ENCODE assay signal across 1 cellular context in genomic region chr7:1045038-1045726, GRCh38.
TF ChIP-seq lines count a peak whose summit lies in the region.

No MANE protein-coding gene starts in this region.

TF ChIP-seq in HepG2, 621 proteins besides CTCF, POLR2A, EP300 and RAD21 (continues in another document):
- no peak for TF ChIP-seq NONO (IDR thresholded peaks at IDR 0.05)
- TF ChIP-seq NONO (CRISPR knock-in tag; conservative IDR thresholded peaks at IDR 0.05): peak; percentile 2; the same call in 1 of the 2 replicates
- TF ChIP-seq TARDBP (CRISPR knock-in tag; IDR thresholded peaks at IDR 0.05): 0 out of 2 replicates have a peak, but pooled peaks have one; percentile 18
- 0 out of 2 replicates have a peak, but pooled peaks have one; percentile 9 for TF ChIP-seq KDM5B (CRISPR knock-in tag; IDR thresholded peaks at IDR 0.05; ENCODE audit: borderline replicate concordance)
- TF ChIP-seq SRY (CRISPR knock-in tag; IDR thresholded peaks at IDR 0.05): no peak
- TF ChIP-seq TGIF2 (CRISPR knock-in tag; IDR thresholded peaks at IDR 0.05): 0 out of 2 replicates have a peak, but pooled peaks have one; percentile 52
- 0 out of 2 replicates have a peak, but pooled peaks have one; percentile 7 for TF ChIP-seq MIXL1 (CRISPR knock-in tag; IDR thresholded peaks at IDR 0.05)
- TF ChIP-seq ZFY (CRISPR knock-in tag; IDR thresholded peaks at IDR 0.05): 0 out of 2 replicates have a peak, but pooled peaks have one; percentile 8
- TF ChIP-seq SOX6 (IDR thresholded peaks at IDR 0.05): no peak
- TF ChIP-seq SOX6 (CRISPR knock-in tag; IDR thresholded peaks at IDR 0.05): 0 out of 2 replicates have a peak, but pooled peaks have one; percentile 37
- no peak for TF ChIP-seq SATB2 (CRISPR knock-in tag; IDR thresholded peaks at IDR 0.05)
- 0 out of 2 replicates have a peak, but pooled peaks have one; percentile 41 for TF ChIP-seq ZMAT3 (CRISPR knock-in tag; conservative IDR thresholded peaks at IDR 0.05)
- TF ChIP-seq ZNF430 (CRISPR knock-in tag; IDR thresholded peaks at IDR 0.05): 0 out of 2 replicates have a peak, but pooled peaks have one; percentile 57
- no peak for TF ChIP-seq CENPBD1 (CRISPR knock-in tag; IDR thresholded peaks at IDR 0.05; ENCODE audit: borderline replicate concordance, low read depth)
- 0 out of 2 replicates have a peak, but pooled peaks have one; percentile 0 for TF ChIP-seq TAF1 (CRISPR knock-in tag; IDR thresholded peaks at IDR 0.05)
- TF ChIP-seq, protein P1, sequence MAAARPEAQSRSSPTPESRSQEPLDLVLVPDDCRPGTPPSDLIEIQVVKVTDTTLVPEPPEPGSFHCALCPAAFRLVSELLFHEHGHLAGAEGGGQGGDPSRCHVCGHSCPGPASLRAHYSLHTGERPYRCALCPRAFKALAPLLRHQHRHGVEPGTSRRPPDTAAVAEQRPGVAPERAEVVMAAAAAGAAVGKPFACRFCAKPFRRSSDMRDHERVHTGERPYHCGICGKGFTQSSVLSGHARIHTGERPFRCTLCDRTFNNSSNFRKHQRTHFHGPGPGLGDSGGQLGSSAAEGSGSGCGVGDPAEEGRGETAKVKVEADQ (CRISPR knock-in tag; IDR thresholded peaks at IDR 0.05; ENCODE audit: borderline replicate concordance): no peak
- TF ChIP-seq POLR2G (IDR thresholded peaks at IDR 0.05; ENCODE audit: low read depth, low read length): peak; percentile 53; the same call in 1 of the 2 replicates
- no peak for TF ChIP-seq SP5 (CRISPR knock-in tag; IDR thresholded peaks at IDR 0.05; ENCODE audit: borderline replicate concordance, low read depth)
- 0 out of 2 replicates have a peak, but pooled peaks have one; percentile 7 for TF ChIP-seq ZNF580 (CRISPR knock-in tag; IDR thresholded peaks at IDR 0.05; ENCODE audit: borderline replicate concordance, low read depth)
- 0 out of 2 replicates have a peak, but pooled peaks have one; percentile 42 for TF ChIP-seq MYPOP (CRISPR knock-in tag; IDR thresholded peaks at IDR 0.05)
- TF ChIP-seq, protein P2, sequence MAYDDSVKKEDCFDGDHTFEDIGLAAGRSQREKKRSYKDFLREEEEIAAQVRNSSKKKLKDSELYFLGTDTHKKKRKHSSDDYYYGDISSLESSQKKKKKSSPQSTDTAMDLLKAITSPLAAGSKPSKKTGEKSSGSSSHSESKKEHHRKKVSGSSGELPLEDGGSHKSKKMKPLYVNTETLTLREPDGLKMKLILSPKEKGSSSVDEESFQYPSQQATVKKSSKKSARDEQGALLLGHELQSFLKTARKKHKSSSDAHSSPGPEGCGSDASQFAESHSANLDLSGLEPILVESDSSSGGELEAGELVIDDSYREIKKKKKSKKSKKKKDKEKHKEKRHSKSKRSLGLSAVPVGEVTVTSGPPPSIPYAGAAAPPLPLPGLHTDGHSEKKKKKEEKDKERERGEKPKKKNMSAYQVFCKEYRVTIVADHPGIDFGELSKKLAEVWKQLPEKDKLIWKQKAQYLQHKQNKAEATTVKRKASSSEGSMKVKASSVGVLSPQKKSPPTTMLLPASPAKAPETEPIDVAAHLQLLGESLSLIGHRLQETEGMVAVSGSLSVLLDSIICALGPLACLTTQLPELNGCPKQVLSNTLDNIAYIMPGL (CRISPR knock-in tag; IDR thresholded peaks at IDR 0.05; ENCODE audit: borderline replicate concordance in 1 of 2, low read depth in 1 of 2): 0 out of 4 replicates have a peak, but pooled peaks of 1 of the 2 experiments have one; percentile 7
- no peak for TF ChIP-seq ONECUT2 (CRISPR knock-in tag; IDR thresholded peaks at IDR 0.05)
- no peak for TF ChIP-seq RFX5 (IDR thresholded peaks at IDR 0.05; ENCODE audit: low read depth, low read length)
- TF ChIP-seq ZXDC (CRISPR knock-in tag; IDR thresholded peaks at IDR 0.05): peak; percentile 69; the same call in 1 of the 2 replicates
- 0 out of 2 replicates have a peak, but pooled peaks have one; percentile 44 for TF ChIP-seq ZNF558 (CRISPR knock-in tag; IDR thresholded peaks at IDR 0.05; ENCODE audit: borderline replicate concordance)
- TF ChIP-seq PHF20 (CRISPR knock-in tag; IDR thresholded peaks at IDR 0.05): 0 out of 2 replicates have a peak, but pooled peaks have one; percentile 34
- TF ChIP-seq, protein P3, sequence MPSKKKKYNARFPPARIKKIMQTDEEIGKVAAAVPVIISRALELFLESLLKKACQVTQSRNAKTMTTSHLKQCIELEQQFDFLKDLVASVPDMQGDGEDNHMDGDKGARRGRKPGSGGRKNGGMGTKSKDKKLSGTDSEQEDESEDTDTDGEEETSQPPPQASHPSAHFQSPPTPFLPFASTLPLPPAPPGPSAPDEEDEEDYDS (CRISPR knock-in tag; IDR thresholded peaks at IDR 0.05): 0 out of 2 replicates have a peak, but pooled peaks have one; percentile 17
- 0 out of 2 replicates have a peak, but pooled peaks have one; percentile 9 for TF ChIP-seq ZGPAT (CRISPR knock-in tag; IDR thresholded peaks at IDR 0.05)
- no peak for TF ChIP-seq HMGXB3 (CRISPR knock-in tag; IDR thresholded peaks at IDR 0.05; ENCODE audit: borderline replicate concordance)
- TF ChIP-seq HMG20A (CRISPR knock-in tag; IDR thresholded peaks at IDR 0.05; ENCODE audit: borderline replicate concordance): no peak
- TF ChIP-seq ZNF326 (CRISPR knock-in tag; IDR thresholded peaks at IDR 0.05; ENCODE audit: borderline replicate concordance): no peak
- TF ChIP-seq, protein P4, sequence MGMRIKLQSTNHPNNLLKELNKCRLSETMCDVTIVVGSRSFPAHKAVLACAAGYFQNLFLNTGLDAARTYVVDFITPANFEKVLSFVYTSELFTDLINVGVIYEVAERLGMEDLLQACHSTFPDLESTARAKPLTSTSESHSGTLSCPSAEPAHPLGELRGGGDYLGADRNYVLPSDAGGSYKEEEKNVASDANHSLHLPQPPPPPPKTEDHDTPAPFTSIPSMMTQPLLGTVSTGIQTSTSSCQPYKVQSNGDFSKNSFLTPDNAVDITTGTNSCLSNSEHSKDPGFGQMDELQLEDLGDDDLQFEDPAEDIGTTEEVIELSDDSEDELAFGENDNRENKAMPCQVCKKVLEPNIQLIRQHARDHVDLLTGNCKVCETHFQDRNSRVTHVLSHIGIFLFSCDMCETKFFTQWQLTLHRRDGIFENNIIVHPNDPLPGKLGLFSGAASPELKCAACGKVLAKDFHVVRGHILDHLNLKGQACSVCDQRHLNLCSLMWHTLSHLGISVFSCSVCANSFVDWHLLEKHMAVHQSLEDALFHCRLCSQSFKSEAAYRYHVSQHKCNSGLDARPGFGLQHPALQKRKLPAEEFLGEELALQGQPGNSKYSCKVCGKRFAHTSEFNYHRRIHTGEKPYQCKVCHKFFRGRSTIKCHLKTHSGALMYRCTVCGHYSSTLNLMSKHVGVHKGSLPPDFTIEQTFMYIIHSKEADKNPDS (CRISPR knock-in tag; IDR thresholded peaks at IDR 0.05): 0 out of 2 replicates have a peak, but pooled peaks have one; percentile 59
- no peak for TF ChIP-seq PCBP1 (IDR thresholded peaks at IDR 0.05; ENCODE audit: borderline replicate concordance, low read depth, low read length)
- TF ChIP-seq ZSCAN12 (CRISPR knock-in tag; IDR thresholded peaks at IDR 0.05): 0 out of 2 replicates have a peak, but pooled peaks have one; percentile 17
- TF ChIP-seq LCORL (IDR thresholded peaks at IDR 0.05): no peak
- TF ChIP-seq LCORL (CRISPR knock-in tag; IDR thresholded peaks at IDR 0.05): peak; percentile 39; the same call in 1 of the 2 replicates
- TF ChIP-seq, protein P5, sequence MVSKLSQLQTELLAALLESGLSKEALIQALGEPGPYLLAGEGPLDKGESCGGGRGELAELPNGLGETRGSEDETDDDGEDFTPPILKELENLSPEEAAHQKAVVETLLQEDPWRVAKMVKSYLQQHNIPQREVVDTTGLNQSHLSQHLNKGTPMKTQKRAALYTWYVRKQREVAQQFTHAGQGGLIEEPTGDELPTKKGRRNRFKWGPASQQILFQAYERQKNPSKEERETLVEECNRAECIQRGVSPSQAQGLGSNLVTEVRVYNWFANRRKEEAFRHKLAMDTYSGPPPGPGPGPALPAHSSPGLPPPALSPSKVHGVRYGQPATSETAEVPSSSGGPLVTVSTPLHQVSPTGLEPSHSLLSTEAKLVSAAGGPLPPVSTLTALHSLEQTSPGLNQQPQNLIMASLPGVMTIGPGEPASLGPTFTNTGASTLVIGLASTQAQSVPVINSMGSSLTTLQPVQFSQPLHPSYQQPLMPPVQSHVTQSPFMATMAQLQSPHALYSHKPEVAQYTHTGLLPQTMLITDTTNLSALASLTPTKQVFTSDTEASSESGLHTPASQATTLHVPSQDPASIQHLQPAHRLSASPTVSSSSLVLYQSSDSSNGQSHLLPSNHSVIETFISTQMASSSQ (IDR thresholded peaks at IDR 0.05; ENCODE audit: low read depth): peak; percentile 73
- TF ChIP-seq, protein P5 (CRISPR knock-in tag; IDR thresholded peaks at IDR 0.05; ENCODE audit: borderline replicate concordance): peak; percentile 65; the same call in 1 of the 2 replicates
